ENCODE assay signal across 8 cellular contexts in genomic region chr10:101301111-101301731, GRCh38. TPM values are rescaled to one million over a fixed set of nuclear protein-coding genes. Genes with fewer than 3 reads are reported as not detected.
DNase-seq lines count a peak whose midpoint lies in the region; ATAC-seq and TF ChIP-seq lines count a peak whose summit lies in the region.

No MANE protein-coding gene starts in this region.

- H3K36me3 Mint-ChIP-seq in stimulated activated effector memory CD8-positive, alpha-beta T cell treated with anti-CD3 and anti-CD28 coated beads, Interleukin-12 subunit alpha, Interleukin-12 subunit beta, amount 100 ng/mL, for 72 hours, result no peaks in the 10 kb centered on the region

- DNase-seq in ACHN, result peak; percentile 59
- DNase-seq in NCI-H748 (lab: John Stamatoyannopoulos, UW; ENCODE audit: unreplicated experiment), result peak; percentile 63
- DNase-seq in activated T-cell treated with anti-CD3 and anti-CD28 coated beads, Interleukin-2, amount 50 U/mL, for 48 hours, result peak; percentile 60 to 67
- DNase-seq in right cardiac atrium, result no peak
- no peak for DNase-seq in stimulated activated effector memory CD8-positive, alpha-beta T cell treated with anti-CD3 and anti-CD28 coated beads, Interleukin-12 subunit alpha, Interleukin-12 subunit beta, amount 100 ng/mL, for 72 hours (ENCODE audit: low spot score in 2 of 2)
- no peak for DNase-seq in superior temporal gyrus (ENCODE audit: extremely low spot score)

- H3K4me1 Mint-ChIP-seq in stimulated activated effector memory CD8-positive, alpha-beta T cell treated with anti-CD3 and anti-CD28 coated beads, Interleukin-12 subunit alpha, Interleukin-12 subunit beta, amount 100 ng/mL, for 72 hours, result peaks cover 6% of the 10 kb centered on the region

- H3K27me3 ChIP-seq in right cardiac atrium (ENCODE audit: control insufficient read depth, insufficient read depth), result no peaks in the 10 kb centered on the region

- no peak overlapping the region for H3K27ac ChIP-seq in right cardiac atrium (ENCODE audit: low read length)

- no peaks in the 10 kb centered on the region for H3K9me3 ChIP-seq in right cardiac atrium (ENCODE audit: control insufficient read depth, low read length)

- no peaks in the 10 kb centered on the region for H3K4me1 ChIP-seq in right cardiac atrium (ENCODE audit: control insufficient read depth, insufficient read depth, low read length)

- WGBS in right cardiac atrium, result 37% methylated on average over 2 of the region's 2 CpGs

- ATAC-seq in right cardiac atrium, result peak; percentile 52 to 56
- peak; percentile 70 for ATAC-seq in stimulated activated effector memory CD8-positive, alpha-beta T cell treated with anti-CD3 and anti-CD28 coated beads, Interleukin-12 subunit alpha, Interleukin-12 subunit beta, amount 100 ng/mL, for 72 hours
- no peak for ATAC-seq in HG02852 (IDR thresholded peaks at IDR 0.05; ENCODE audit: unreplicated experiment)

- in situ Hi-C loops in ACHN (cut with HindIII; ENCODE audit: low pct_ligation_motif_present, low pct_unique_long_range_greater_than_20kb, low sequenced_read_pairs), result no loop called here

- TF ChIP-seq CTCF in GM12873 (IDR thresholded peaks at IDR 0.05; ENCODE audit: insufficient read depth, low read depth, low read length, missing control alignments), result peak; percentile 69

- H3K4me3 ChIP-seq in right cardiac atrium (ENCODE audit: low read length), result no peak overlapping the region

- no peaks in the 10 kb centered on the region for H3K9me3 Mint-ChIP-seq in stimulated activated effector memory CD8-positive, alpha-beta T cell treated with anti-CD3 and anti-CD28 coated beads, Interleukin-12 subunit alpha, Interleukin-12 subunit beta, amount 100 ng/mL, for 72 hours

- no peak overlapping the region for H3K27ac Mint-ChIP-seq in stimulated activated effector memory CD8-positive, alpha-beta T cell treated with anti-CD3 and anti-CD28 coated beads, Interleukin-12 subunit alpha, Interleukin-12 subunit beta, amount 100 ng/mL, for 72 hours

- no peak overlapping the region for H3K4me3 Mint-ChIP-seq in stimulated activated effector memory CD8-positive, alpha-beta T cell treated with anti-CD3 and anti-CD28 coated beads, Interleukin-12 subunit alpha, Interleukin-12 subunit beta, amount 100 ng/mL, for 72 hours

- intact Hi-C loops in right cardiac atrium (cut with DNase I), result loop anchor here in 2 of 4 donors (10.0 kb wide), 2 partner anchors 144 to 274 kb away; no protein-coding TSS in a partner anchor

RNA-seq across cellular contexts. Expression of gene BTRC, which starts 52.7 kb away (rescaled TPM):
- 10 to 100 TPM; 26.4 to 35.3 (median 32.0) TPM for total RNA-seq in right cardiac atrium
- polyA plus RNA-seq in right cardiac atrium, result 11.5 TPM

Comparison
In these comparisons a context has a peak if more than half of its experiments do, and no peak if none do; other contexts are left out.
1. DNase-seq: peak in ACHN (single experiment), NCI-H748 (single experiment) and activated T-cell treated with anti-CD3 and anti-CD28 coated beads, Interleukin-2, amount 50 U/mL, for 48 hours (2 of 2); none in right cardiac atrium (0 of 3), stimulated activated effector memory CD8-positive, alpha-beta T cell treated with anti-CD3 and anti-CD28 coated beads, Interleukin-12 subunit alpha, Interleukin-12 subunit beta, amount 100 ng/mL, for 72 hours (0 of 2) and superior temporal gyrus (single experiment).